22 cellular contexts compared by ENCODE assay signal in genomic region chrX:39734174-39734776, GRCh38.
DNase-seq lines count a peak whose midpoint lies in the region; ATAC-seq, FAIRE-seq and TF ChIP-seq lines count a peak whose summit lies in the region.
"Had no signal": no experiment of that assay in that cellular context is flagged by ENCODE, and none has a peak within 500 bp of the region (broad histone marks: within the 10 kb centered on the region; RNA-seq: fewer than 3 reads in every experiment).

No MANE protein-coding gene starts in this region.

- no peak for ATAC-seq in K562
- ATAC-seq: Panc1 had no signal

- H3K9me3 ChIP-seq in K562 (replicated peaks; ENCODE audit: control insufficient read depth, insufficient read depth, low read depth, low read length) (no peaks in the 10 kb centered on the region), thyroid gland (no peaks in the 10 kb centered on the region), small intestine (ENCODE audit: control insufficient read depth, low read depth) (no peaks in the 10 kb centered on the region)
- H3K9me3 ChIP-seq: SK-N-SH had no signal

- no peaks in the 10 kb centered on the region for H3K36me3 ChIP-seq in K562 (ENCODE audit: control insufficient read depth, insufficient read depth, low read length)
- H3K36me3 ChIP-seq in thyroid gland, result no peaks in the 10 kb centered on the region
- no peaks in the 10 kb centered on the region for H3K36me3 ChIP-seq in small intestine (ENCODE audit: control insufficient read depth in 2 of 2, insufficient read depth in 2 of 2, low read length in 2 of 2)

- 15% methylated on average over 2 of the region's 2 CpGs for WGBS in K562 (ENCODE audit: insufficient coverage, low coverage, missing lambda C conversion rate)
- WGBS in thyroid gland, 2 donors, result 41 to 47% methylated on average over 2 of the region's 2 CpGs
- 30 to 58% (median 42%) methylated on average over 2 of the region's 2 CpGs for WGBS in small intestine, 3 donors

- no peak overlapping the region for H3K9ac ChIP-seq in K562 (ENCODE audit: insufficient read depth in 1 of 2, low read depth in 2 of 2, low read length in 2 of 2)
- H3K9ac ChIP-seq: SK-N-SH had no signal

- no peak overlapping the region for H3K4me2 ChIP-seq in K562 (ENCODE audit: insufficient read depth, low read length)
- H3K4me2 ChIP-seq: SK-N-SH had no signal

- H3K4me3 ChIP-seq in K562 (no peak overlapping the region), thyroid gland (replicated peaks in 1 of 3) (no peak overlapping the region), small intestine (ENCODE audit: low read depth in 1 of 2, low read length in 2 of 2) (no peak overlapping the region), foreskin fibroblast (ENCODE audit: low read depth in 1 of 2, low read length in 2 of 2) (no peak overlapping the region)

- TF ChIP-seq RAD21 in Ishikawa (IDR thresholded peaks at IDR 0.05; ENCODE audit: low read depth), result no peak
- no peak for TF ChIP-seq RAD21 in K562 (CRISPR knock-in tag; conservative IDR thresholded peaks at IDR 0.05 in 1 of 2, IDR thresholded peaks at IDR 0.05 in 1 of 2)

- no peaks in the 10 kb centered on the region for H3K79me2 ChIP-seq in K562 (ENCODE audit: control insufficient read depth, insufficient read depth, low read length)

- H3K27ac ChIP-seq in K562 (ENCODE audit: extremely low read depth, low read depth, low read length) (no peak overlapping the region), thyroid gland (no peak overlapping the region), small intestine (ENCODE audit: low read depth in 1 of 2, low read length in 1 of 2) (no peak overlapping the region)

- no peak overlapping the region for H2AFZ ChIP-seq in K562 (ENCODE audit: low read depth, low read length)

- DNase-seq in NCI-H1092 treated with DMSO at 0.1 percent for 48 hours (lab: John Stamatoyannopoulos, UW) (peak; percentile 14), NCI-H1092 (lab: John Stamatoyannopoulos, UW) (no peak), K562 (ENCODE audit: extremely low read depth in 1 of 4, low spot score in 3 of 4) (no peak), thyroid gland (peak; percentile 80 to 83), small intestine (no peak), foreskin fibroblast (no peak)
- DNase-seq: AML-193; C1 segment of cervical spinal cord; Calu3; CD8-positive, alpha-beta memory T cell; DMS153; KBM-7; NCI-H1105 treated with DMSO at 0.1 percent for 48 hours; NCI-H2081 treated with DMSO at 0.1 percent for 48 hours; NCI-H226; NCI-H510A treated with DMSO at 0.1 percent for 48 hours; NCI-H774; NK-92 treated with Interleukin-12 subunit alpha and Interleukin-12 subunit beta, amount 100 ng/mL, for 24 hours; SIG-M5; SK-N-SH had no signal

- TF ChIP-seq EP300 in Ishikawa (IDR thresholded peaks at IDR 0.05; ENCODE audit: borderline replicate concordance) (no peak), K562 (IDR thresholded peaks at IDR 0.05; ENCODE audit: low read length) (no peak)

- in situ Hi-C loops in K562 (cut with MboI), result no loop called here

- POLR2A ChIA-PET in K562 (lab: Yijun Ruan, JAX), result no interaction called here

- BruUV-seq in K562 (replicated peaks; lab: Mats Ljungman, UMichigan), result no TSS peak

- TF ChIP-seq CTCF in K562 (IDR thresholded peaks at IDR 0.05 in 2 of 3, conservative IDR thresholded peaks at IDR 0.05 in 1 of 3; ENCODE audit: insufficient read depth in 2 of 3, low read depth in 1 of 3, low read length in 3 of 3) (no peak), thyroid gland (IDR thresholded peaks at IDR 0.05) (no peak), foreskin fibroblast (IDR thresholded peaks at IDR 0.05; ENCODE audit: low read depth, low read length) (no peak)

- TF ChIP-seq POLR2A in K562 (conservative IDR thresholded peaks at IDR 0.05) (no peak), thyroid gland (IDR thresholded peaks at IDR 0.05) (no peak)

- intact Hi-C loops in K562 (cut with micrococcal nuclease) (loop anchor here (10.0 kb wide), 3 partner anchors 79 to 371 kb away; no protein-coding TSS in a partner anchor), thyroid gland (cut with DNase I) (loop anchor here (10.0 kb wide), 1 partner anchor 441 kb away; no protein-coding TSS in a partner anchor)

- H3K4me1 ChIP-seq in K562 (replicated peaks in 1 of 2; ENCODE audit: control insufficient read depth in 2 of 2, insufficient read depth in 2 of 2, low read length in 2 of 2) (peaks cover 8 to 9% of the 10 kb centered on the region in 2 experiments; a peak in 4 of 5 replicates), thyroid gland (peaks cover 11 to 32% of the 10 kb centered on the region in 2 donors), small intestine (ENCODE audit: control insufficient read depth in 2 of 2, insufficient read depth in 1 of 2, low read depth in 1 of 2, low read length in 1 of 2) (no peaks in the 10 kb centered on the region)

- CTCF ChIA-PET in K562 (lab: Yijun Ruan, JAX; ENCODE audit: low intra/inter-chr PET ratio), result no interaction called here

- H4K20me1 ChIP-seq in K562 (replicated peaks; ENCODE audit: control insufficient read depth, insufficient read depth, low read length), result no peaks in the 10 kb centered on the region

- H3K9me1 ChIP-seq in K562 (ENCODE audit: control insufficient read depth, insufficient read depth, low read length), result no peaks in the 10 kb centered on the region

- FAIRE-seq in K562 (lab: Jason Lieb, UNC) (no peak), small intestine (lab: Jason Lieb, UNC) (no peak)

- H3K27me3 ChIP-seq in K562 (ENCODE audit: control insufficient read depth in 2 of 2, insufficient read depth in 2 of 2, low read length in 2 of 2) (no peaks in the 10 kb centered on the region), thyroid gland (no peaks in the 10 kb centered on the region), small intestine (ENCODE audit: control insufficient read depth in 2 of 2, insufficient read depth in 2 of 2, low read length in 2 of 2) (no peaks in the 10 kb centered on the region)

TF ChIP-seq in Ishikawa, 13 proteins besides CTCF, POLR2A, EP300 and RAD21:
- peak; percentile 51 for TF ChIP-seq NFIC (IDR thresholded peaks at IDR 0.05)
- no peak for TF ChIP-seq MAX (IDR thresholded peaks at IDR 0.05)

TF ChIP-seq in K562, 482 proteins besides CTCF, POLR2A, EP300 and RAD21 (continues in another document):
- TF ChIP-seq TAF1 (IDR thresholded peaks at IDR 0.05; ENCODE audit: control insufficient read depth, extremely low read depth, insufficient read depth, low read length, severe bottlenecking), result no peak
- no peak for TF ChIP-seq ZBTB40 (IDR thresholded peaks at IDR 0.05)
- no peak for TF ChIP-seq ZBTB40 (CRISPR knock-in tag; IDR thresholded peaks at IDR 0.05)
- TF ChIP-seq ZFP36 (IDR thresholded peaks at IDR 0.05; ENCODE audit: low read depth, low read length, partially characterized antibody), result peak; percentile 57
- no peak for TF ChIP-seq FOXJ2 (tag; IDR thresholded peaks at IDR 0.05)
- peak; percentile 84 for TF ChIP-seq RBM25 (IDR thresholded peaks at IDR 0.05; ENCODE audit: low read depth, low read length, severe bottlenecking)

Comparison
In these comparisons a context has a peak if more than half of its experiments do, and no peak if none do; other contexts are left out.
1. DNase-seq: peak in NCI-H1092 treated with DMSO at 0.1 percent for 48 hours (single experiment) and thyroid gland (2 of 2); none in NCI-H1092 (single experiment), K562 (0 of 4), small intestine (single experiment) and foreskin fibroblast (0 of 2).